Comparison of ENCODE assay signal across 11 cellular contexts in the genomic region with DNA sequence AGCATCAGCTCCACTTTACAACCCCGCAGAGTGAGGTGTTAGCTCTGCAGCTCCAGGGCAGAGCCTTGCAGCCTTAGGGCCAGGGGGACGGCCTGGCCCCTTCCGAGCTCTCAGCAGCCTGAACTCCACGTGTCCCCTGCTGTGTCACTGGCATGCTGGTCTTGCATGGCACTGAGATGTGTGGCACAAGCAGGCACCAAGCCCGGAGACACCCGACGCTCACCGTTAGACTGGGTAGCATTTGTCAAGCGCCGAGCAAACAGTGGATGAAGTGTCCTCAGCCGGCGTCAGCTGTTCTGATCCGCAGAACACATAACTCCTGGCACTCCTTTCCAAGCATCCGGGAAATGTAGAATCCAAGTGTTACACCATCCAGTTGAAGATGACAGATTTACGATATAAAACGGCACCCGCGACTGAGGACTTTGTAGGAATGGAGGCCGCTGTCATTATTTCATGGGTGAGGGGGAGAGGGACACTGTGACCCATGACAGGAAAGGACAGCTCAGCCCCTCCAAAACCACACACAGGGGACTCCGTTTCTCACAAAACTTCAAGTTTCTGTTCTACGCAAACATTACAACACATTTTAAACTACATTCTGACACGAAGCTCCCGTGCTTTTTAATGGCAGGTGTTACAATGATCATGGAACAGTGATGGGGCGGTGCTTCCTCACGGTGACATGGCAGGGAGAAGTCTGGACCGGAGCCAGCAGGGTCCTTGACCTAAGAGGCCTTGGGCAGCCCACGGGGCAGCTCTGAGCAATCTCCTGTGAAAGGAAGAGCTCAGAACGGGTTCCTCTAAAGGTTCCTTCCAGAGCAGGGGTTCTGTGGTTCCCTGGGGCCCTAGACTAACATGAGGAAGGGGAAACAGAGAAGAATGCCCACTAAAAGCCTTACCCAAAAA.
DNase-seq lines count a peak whose midpoint lies in the region; TF ChIP-seq lines count a peak whose summit lies in the region.
"Had no signal": no experiment of that assay in that cellular context is flagged by ENCODE, and none has a peak within 500 bp of the region (broad histone marks: within the 10 kb centered on the region; RNA-seq: fewer than 3 reads in every experiment).

No MANE protein-coding gene starts in this region.

- no peaks in the 10 kb centered on the region for H3K36me3 ChIP-seq in transverse colon

- no peak overlapping the region for H3K27ac Mint-ChIP-seq in activated CD4-positive, alpha-beta memory T cell treated with anti-CD3 and anti-CD28 coated beads for 36 hours
- H3K27ac Mint-ChIP-seq in activated CD4-positive, alpha-beta memory T cell treated with anti-CD3 and anti-CD28 coated beads, Interleukin-2, amount 10 ng/mL, durations not matched to agents 7 days and 5 days = no peak overlapping the region
- no peak overlapping the region for H3K27ac Mint-ChIP-seq in T-helper 2 cell treated with Interferon-gamma antibody and Interleukin-4, amounts not matched to agents 5 μg/mL and 100 μg/mL, for 36 hours
- H3K27ac Mint-ChIP-seq: activated T-helper 1 cell treated with anti-CD3 and anti-CD28 coated beads, Interleukin-12 subunit alpha, Interleukin-12 subunit beta, Interleukin-2, Interleukin-4 antibody, amounts not matched to agents 30 ng/mL and 10 ng/mL and 1 ng/mL, durations not matched to agents 14 hours and 24 hours and 36 hours; HFFc6 had no signal

- peaks cover 3% of the 10 kb centered on the region for H3K9me3 Mint-ChIP-seq in activated CD4-positive, alpha-beta memory T cell treated with anti-CD3 and anti-CD28 coated beads for 36 hours
- H3K9me3 Mint-ChIP-seq in activated CD4-positive, alpha-beta memory T cell treated with anti-CD3 and anti-CD28 coated beads, Interleukin-2, amount 10 ng/mL, durations not matched to agents 7 days and 5 days = peaks cover 4% of the 10 kb centered on the region
- H3K9me3 Mint-ChIP-seq in T-helper 2 cell treated with Interferon-gamma antibody and Interleukin-4, amounts not matched to agents 5 μg/mL and 100 μg/mL, for 36 hours = peaks cover 3% of the 10 kb centered on the region
- H3K9me3 Mint-ChIP-seq: activated T-helper 1 cell treated with anti-CD3 and anti-CD28 coated beads, Interleukin-12 subunit alpha, Interleukin-12 subunit beta, Interleukin-2, Interleukin-4 antibody, amounts not matched to agents 30 ng/mL and 10 ng/mL and 1 ng/mL, durations not matched to agents 14 hours and 24 hours and 36 hours; HFFc6 had no signal

- POLR2A ChIA-PET in activated CD4-positive, alpha-beta memory T cell treated with anti-CD3 and anti-CD28 coated beads for 36 hours (lab: Charles Lee) = no interaction called here
- POLR2A ChIA-PET in activated CD4-positive, alpha-beta memory T cell treated with anti-CD3 and anti-CD28 coated beads, Interleukin-2, amount 10 ng/mL, durations not matched to agents 7 days and 5 days (lab: Charles Lee) = no interaction called here

- no peak for TF ChIP-seq CTCF in transverse colon (IDR thresholded peaks at IDR 0.05)

- CTCF ChIA-PET in activated CD4-positive, alpha-beta memory T cell treated with anti-CD3 and anti-CD28 coated beads for 36 hours (lab: Charles Lee) = no interaction called here
- CTCF ChIA-PET in activated CD4-positive, alpha-beta memory T cell treated with anti-CD3 and anti-CD28 coated beads, Interleukin-2, amount 10 ng/mL, durations not matched to agents 7 days and 5 days (lab: Charles Lee) = interaction anchor here (0.7 kb wide), 1 partner anchor 9 kb away, joined by 3 read pairs; no protein-coding TSS in a partner anchor

- H3K27me3 Mint-ChIP-seq in activated CD4-positive, alpha-beta memory T cell treated with anti-CD3 and anti-CD28 coated beads for 36 hours = no peaks in the 10 kb centered on the region
- H3K27me3 Mint-ChIP-seq in activated CD4-positive, alpha-beta memory T cell treated with anti-CD3 and anti-CD28 coated beads, Interleukin-2, amount 10 ng/mL, durations not matched to agents 7 days and 5 days = no peaks in the 10 kb centered on the region
- no peaks in the 10 kb centered on the region for H3K27me3 Mint-ChIP-seq in T-helper 2 cell treated with Interferon-gamma antibody and Interleukin-4, amounts not matched to agents 5 μg/mL and 100 μg/mL, for 36 hours (ENCODE audit: low read depth)

- H3K4me3 ChIP-seq in transverse colon = no peak overlapping the region

- no peak overlapping the region for H3K4me3 Mint-ChIP-seq in activated CD4-positive, alpha-beta memory T cell treated with anti-CD3 and anti-CD28 coated beads for 36 hours
- H3K4me3 Mint-ChIP-seq in activated CD4-positive, alpha-beta memory T cell treated with anti-CD3 and anti-CD28 coated beads, Interleukin-2, amount 10 ng/mL, durations not matched to agents 7 days and 5 days = no peak overlapping the region
- no peak overlapping the region for H3K4me3 Mint-ChIP-seq in T-helper 2 cell treated with Interferon-gamma antibody and Interleukin-4, amounts not matched to agents 5 μg/mL and 100 μg/mL, for 36 hours
- H3K4me3 Mint-ChIP-seq: activated T-helper 1 cell treated with anti-CD3 and anti-CD28 coated beads, Interleukin-12 subunit alpha, Interleukin-12 subunit beta, Interleukin-2, Interleukin-4 antibody, amounts not matched to agents 30 ng/mL and 10 ng/mL and 1 ng/mL, durations not matched to agents 14 hours and 24 hours and 36 hours; HFFc6 had no signal

- H3K4me1 ChIP-seq in transverse colon = peaks cover 18 to 61% (median 29%) of the 10 kb centered on the region in 4 donors

- WGBS in transverse colon (ENCODE audit: low coverage in 1 of 2), 2 donors = 81% methylated on average over 28 of the region's 28 CpGs; no CpG with 5 or more reads in 1 of the 2 donors

- peak; percentile 84 for TF ChIP-seq EP300 in transverse colon (IDR thresholded peaks at IDR 0.05; ENCODE audit: low read depth)

- peaks cover 16% of the 10 kb centered on the region for H3K4me1 Mint-ChIP-seq in activated CD4-positive, alpha-beta memory T cell treated with anti-CD3 and anti-CD28 coated beads for 36 hours (ENCODE audit: low read depth)
- peaks cover 16% of the 10 kb centered on the region for H3K4me1 Mint-ChIP-seq in activated CD4-positive, alpha-beta memory T cell treated with anti-CD3 and anti-CD28 coated beads, Interleukin-2, amount 10 ng/mL, durations not matched to agents 7 days and 5 days
- peaks cover 14% of the 10 kb centered on the region for H3K4me1 Mint-ChIP-seq in T-helper 2 cell treated with Interferon-gamma antibody and Interleukin-4, amounts not matched to agents 5 μg/mL and 100 μg/mL, for 36 hours (ENCODE audit: low read depth)

- no peaks in the 10 kb centered on the region for H3K9me3 ChIP-seq in transverse colon

- TF ChIP-seq POLR2A in transverse colon (IDR thresholded peaks at IDR 0.05) = no peak

- H3K27me3 ChIP-seq in transverse colon = no peaks in the 10 kb centered on the region

- peak overlapping the region; percentile 77 to 93 (median 85) for H3K27ac ChIP-seq in transverse colon
- H3K27ac ChIP-seq: KMS-11 had no signal

- DNase-seq in activated CD4-positive, alpha-beta memory T cell treated with anti-CD3 and anti-CD28 coated beads for 36 hours = peak; percentile 3
- DNase-seq in activated CD4-positive, alpha-beta memory T cell treated with anti-CD3 and anti-CD28 coated beads, Interleukin-2, amount 10 ng/mL, durations not matched to agents 7 days and 5 days = no peak
- DNase-seq in ecto neural progenitor cell (ENCODE audit: low spot score) = peak; percentile 37
- DNase-seq in midbrain (lab: John Stamatoyannopoulos, UW) = peak; percentile 48
- DNase-seq in transverse colon = peak; percentile 35
- DNase-seq in Kasumi-1 (lab: John Stamatoyannopoulos, UW) = no peak
- DNase-seq in T-helper 2 cell treated with Interferon-gamma antibody and Interleukin-4, amounts not matched to agents 5 μg/mL and 100 μg/mL, for 36 hours (ENCODE audit: low spot score) = no peak
- no peak for DNase-seq in NCI-H2171 (lab: John Stamatoyannopoulos, UW)
- DNase-seq: HFFc6 had no signal

- intact Hi-C loops in activated CD4-positive, alpha-beta memory T cell treated with anti-CD3 and anti-CD28 coated beads for 36 hours (cut with micrococcal nuclease) = no loop called here
- intact Hi-C loops in transverse colon (cut with DNase I; ENCODE audit: low total_unique reads) = loop anchor here (5.0 kb wide), 1 partner anchor 89 kb away; no protein-coding TSS in a partner anchor

- in situ Hi-C loops in transverse colon (cut with MboI; ENCODE audit: low pct_ligation_motif_present in 1 of 4, low pct_unique_long_range_greater_than_20kb in 1 of 4, low sequenced_read_pairs in 3 of 4) = no loop called here

- H3K36me3 Mint-ChIP-seq in activated CD4-positive, alpha-beta memory T cell treated with anti-CD3 and anti-CD28 coated beads for 36 hours = peaks cover 9% of the 10 kb centered on the region
- peaks cover 15% of the 10 kb centered on the region for H3K36me3 Mint-ChIP-seq in activated CD4-positive, alpha-beta memory T cell treated with anti-CD3 and anti-CD28 coated beads, Interleukin-2, amount 10 ng/mL, durations not matched to agents 7 days and 5 days (ENCODE audit: low read depth)
- peaks cover 16% of the 10 kb centered on the region for H3K36me3 Mint-ChIP-seq in T-helper 2 cell treated with Interferon-gamma antibody and Interleukin-4, amounts not matched to agents 5 μg/mL and 100 μg/mL, for 36 hours (ENCODE audit: low read depth)

Comparison
In these comparisons a context has a peak if more than half of its experiments do, and no peak if none do; other contexts are left out.
1. DNase-seq: peak in activated CD4-positive, alpha-beta memory T cell treated with anti-CD3 and anti-CD28 coated beads for 36 hours (single experiment), ecto neural progenitor cell (single experiment), midbrain (single experiment) and transverse colon (single experiment); none in activated CD4-positive, alpha-beta memory T cell treated with anti-CD3 and anti-CD28 coated beads, Interleukin-2, amount 10 ng/mL, durations not matched to agents 7 days and 5 days (single experiment), Kasumi-1 (0 of 2), T-helper 2 cell treated with Interferon-gamma antibody and Interleukin-4, amounts not matched to agents 5 μg/mL and 100 μg/mL, for 36 hours (single experiment) and NCI-H2171 (single experiment).